8 cellular contexts compared by ENCODE assay signal in the genomic region with DNA sequence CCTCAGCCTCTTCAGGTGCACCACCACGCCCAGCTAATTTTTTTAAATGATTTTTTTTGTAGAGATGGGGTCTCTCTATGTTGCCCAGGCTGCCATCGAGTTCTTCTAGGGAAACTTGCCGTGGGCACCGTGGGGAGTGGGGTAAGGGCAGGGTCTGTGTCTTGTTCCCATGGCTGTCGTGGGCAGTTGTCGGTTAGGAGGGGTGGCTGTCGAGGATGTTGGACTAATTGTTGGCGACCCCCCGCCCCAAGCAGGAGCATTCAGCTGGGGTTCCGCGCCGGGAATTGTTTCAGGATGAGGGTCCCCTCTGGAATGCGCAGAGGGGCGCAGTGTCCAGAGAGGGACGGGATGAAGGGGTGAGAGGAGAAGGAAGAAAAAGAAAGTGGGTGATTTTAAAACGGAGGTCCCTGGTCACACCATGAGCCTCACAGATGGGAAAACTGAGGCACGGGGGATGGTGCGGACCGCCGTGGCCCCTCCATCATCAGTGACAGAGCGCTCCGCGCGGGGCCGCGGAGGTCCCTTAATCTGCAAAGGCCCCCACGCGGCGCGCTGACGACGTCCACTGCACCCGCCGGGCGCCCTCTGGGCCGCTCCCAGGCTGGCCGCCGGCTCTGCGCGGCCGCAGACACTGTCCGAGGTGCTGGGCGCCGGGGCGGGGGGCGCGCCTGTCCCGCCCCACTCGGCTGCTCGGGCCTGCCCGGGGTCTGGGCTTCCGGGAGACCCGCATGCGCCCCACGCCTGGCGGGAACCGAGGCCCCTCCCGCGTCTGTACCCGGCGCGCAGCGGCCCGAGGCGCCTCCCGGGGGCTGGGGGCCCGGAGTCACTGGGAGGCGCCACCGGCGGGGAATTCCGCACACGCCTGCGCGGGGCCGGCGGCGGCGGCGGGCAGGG. TPM values are rescaled to one million over a fixed set of nuclear protein-coding genes. Genes with fewer than 3 reads are reported as not detected.
DNase-seq lines count a peak whose midpoint lies in the region; ATAC-seq and TF ChIP-seq lines count a peak whose summit lies in the region.

No MANE protein-coding gene starts in this region.

- peak overlapping the region; percentile 92 for H3K27ac Mint-ChIP-seq in activated CD8-positive, alpha-beta T cell treated with anti-CD3 and anti-CD28 coated beads for 36 hours
- H3K27ac Mint-ChIP-seq in memory B cell = peak overlapping the region; percentile 97

- H3K27me3 Mint-ChIP-seq in activated CD8-positive, alpha-beta T cell treated with anti-CD3 and anti-CD28 coated beads for 36 hours = no peaks in the 10 kb centered on the region
- H3K27me3 Mint-ChIP-seq in memory B cell = no peaks in the 10 kb centered on the region

- DNase-seq in COLO668 (lab: John Stamatoyannopoulos, UW; ENCODE audit: unreplicated experiment) (peak; percentile 76), H4 (ENCODE audit: low spot score) (peak; percentile 54), NCI-H2227 (lab: John Stamatoyannopoulos, UW; ENCODE audit: unreplicated experiment) (peak; percentile 86), memory B cell (ENCODE audit: low spot score in 2 of 2) (peak; percentile 69 to 72), DMS114 treated with DMSO at 0.1 percent for 48 hours (lab: John Stamatoyannopoulos, UW; ENCODE audit: unreplicated experiment) (no peak)
- DNase-seq in activated CD8-positive, alpha-beta T cell treated with anti-CD3 and anti-CD28 coated beads for 36 hours = peak; percentile 73
- peak; percentile 72 to 82 (median 74) for DNase-seq in effector memory CD4-positive, alpha-beta T cell
- DNase-seq in stimulated activated CD8-positive, alpha-beta memory T cell treated with anti-CD3 and anti-CD28 coated beads, Interleukin-12 subunit alpha, Interleukin-12 subunit beta, amount 100 ng/mL, for 4 hours (ENCODE audit: low read depth) = peak; percentile 72

- no peaks in the 10 kb centered on the region for H3K27me3 ChIP-seq in effector memory CD4-positive, alpha-beta T cell (replicated peaks; ENCODE audit: control insufficient read depth, insufficient read depth, low read length, poor library complexity, severe bottlenecking)

- peak; percentile 31 for ATAC-seq in activated CD8-positive, alpha-beta T cell treated with anti-CD3 and anti-CD28 coated beads for 36 hours
- ATAC-seq in memory B cell (ENCODE audit: low read depth) = peak; percentile 68

- H3K4me3 ChIP-seq in effector memory CD4-positive, alpha-beta T cell (ENCODE audit: insufficient read depth, low read depth, low read length, poor library complexity, severe bottlenecking) = peak overlapping the region; percentile 44

- H3K4me3 Mint-ChIP-seq in activated CD8-positive, alpha-beta T cell treated with anti-CD3 and anti-CD28 coated beads for 36 hours = peak overlapping the region; percentile 82
- H3K4me3 Mint-ChIP-seq in memory B cell = peak overlapping the region; percentile 99

- H3K9me3 ChIP-seq in effector memory CD4-positive, alpha-beta T cell (ENCODE audit: control insufficient read depth, low read length) = no peaks in the 10 kb centered on the region

- POLR2A ChIA-PET in activated CD8-positive, alpha-beta T cell treated with anti-CD3 and anti-CD28 coated beads for 36 hours (lab: Charles Lee) = interaction anchor here (0.9 to 2.3 kb wide), 6 partner anchors 8 to 114 kb away, joined by 3 to 11 read pairs (median 4); a partner anchor contains a TSS

- H3K36me3 Mint-ChIP-seq in activated CD8-positive, alpha-beta T cell treated with anti-CD3 and anti-CD28 coated beads for 36 hours (ENCODE audit: low read depth) = peaks cover 11% of the 10 kb centered on the region
- H3K36me3 Mint-ChIP-seq in memory B cell = no peaks in the 10 kb centered on the region

- peaks cover 34% of the 10 kb centered on the region for H3K4me1 ChIP-seq in effector memory CD4-positive, alpha-beta T cell (ENCODE audit: control insufficient read depth, insufficient read depth, low read length, poor library complexity, severe bottlenecking)

- TF ChIP-seq CTCF in activated CD8-positive, alpha-beta T cell treated with anti-CD3 and anti-CD28 coated beads for 36 hours (IDR thresholded peaks at IDR 0.05) = no peak

- H3K4me1 Mint-ChIP-seq in activated CD8-positive, alpha-beta T cell treated with anti-CD3 and anti-CD28 coated beads for 36 hours (ENCODE audit: low read depth) = peaks cover 48% of the 10 kb centered on the region
- peaks cover 33% of the 10 kb centered on the region for H3K4me1 Mint-ChIP-seq in memory B cell

- CTCF ChIA-PET in activated CD8-positive, alpha-beta T cell treated with anti-CD3 and anti-CD28 coated beads for 36 hours (lab: Charles Lee) = interaction anchor here (2.0 kb wide), 1 partner anchor 64 kb away, joined by 7 read pairs; no protein-coding TSS in a partner anchor

- peak overlapping the region; percentile 88 for H3K27ac ChIP-seq in effector memory CD4-positive, alpha-beta T cell (ENCODE audit: insufficient read depth, low read length, poor library complexity, severe bottlenecking)

- no peaks in the 10 kb centered on the region for H3K36me3 ChIP-seq in effector memory CD4-positive, alpha-beta T cell (ENCODE audit: control insufficient read depth, insufficient read depth, low read length)

- intact Hi-C loops in activated CD8-positive, alpha-beta T cell treated with anti-CD3 and anti-CD28 coated beads for 36 hours (cut with micrococcal nuclease) = no loop called here

- H3K9me3 Mint-ChIP-seq in activated CD8-positive, alpha-beta T cell treated with anti-CD3 and anti-CD28 coated beads for 36 hours = no peaks in the 10 kb centered on the region
- no peaks in the 10 kb centered on the region for H3K9me3 Mint-ChIP-seq in memory B cell

RNA-seq across cellular contexts. Expression of a gene that starts 0.8 kb away (rescaled TPM):
- total RNA-seq in H4 (2014; rRNA removed; shearing (Covaris generic)) = 56.6 and 65.7 TPM in 2 replicates
- 100 to 1,000 TPM; 131 to 142 TPM for total RNA-seq in activated CD8-positive, alpha-beta T cell treated with anti-CD3 and anti-CD28 coated beads for 36 hours

RNA-seq across cellular contexts. Expression of a gene that starts 39.7 kb away (rescaled TPM):
- 2.4 and 3.6 TPM in 2 replicates for total RNA-seq in H4 (2014; rRNA removed; shearing (Covaris generic))
- 1 to 10 TPM; 1.6 to 1.7 TPM for total RNA-seq in activated CD8-positive, alpha-beta T cell treated with anti-CD3 and anti-CD28 coated beads for 36 hours

RNA-seq across cellular contexts. Expression of a gene that starts 39.8 kb away (rescaled TPM):
- 8.5 and 12.3 TPM in 2 replicates for total RNA-seq in H4 (2014; rRNA removed; shearing (Covaris generic))
- 1 to 10 TPM; 7.8 to 8.3 TPM for total RNA-seq in activated CD8-positive, alpha-beta T cell treated with anti-CD3 and anti-CD28 coated beads for 36 hours
